ENCODE assay signal across 23 cellular contexts in the genomic region with DNA sequence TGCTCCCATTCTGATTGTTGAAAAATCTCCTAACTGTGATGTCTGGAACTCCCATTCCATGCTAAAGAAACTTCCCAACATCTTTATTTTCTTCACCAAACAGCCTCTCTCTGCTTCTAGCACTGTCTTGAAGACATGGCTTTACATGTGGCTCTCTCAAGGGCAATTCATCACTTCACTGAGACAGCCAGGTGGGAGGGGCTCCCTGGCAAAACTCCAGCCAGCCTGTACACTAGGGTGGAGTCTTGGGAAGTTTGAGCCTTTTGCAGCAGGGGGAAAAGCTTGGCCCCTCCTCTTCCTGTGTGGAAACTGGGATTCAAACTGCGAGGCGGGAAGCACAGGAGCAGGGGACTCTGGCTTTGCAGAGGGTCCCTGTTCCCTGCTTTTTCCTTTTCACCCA.
"Had no signal": no experiment of that assay in that cellular context is flagged by ENCODE, and none has a peak within 500 bp of the region (broad histone marks: within the 10 kb centered on the region; RNA-seq: fewer than 3 reads in every experiment).

No MANE protein-coding gene starts in this region.

- H3K4me3 Mint-ChIP-seq: activated naive CD8-positive, alpha-beta T cell treated with anti-CD3 and anti-CD28 coated beads for 36 hours; natural killer cell treated with Interleukin-12 subunit alpha and Interleukin-12 subunit beta and Interleukin-15 and Interleukin-18, amount 100 ng/mL, for 72 hours had no signal

- H3K27ac ChIP-seq: body of pancreas, left lung, skin epidermis, tibial nerve, vagina had no signal

- DNase-seq: activated CD4-positive, alpha-beta T cell treated with anti-CD3 and anti-CD28 coated beads, Interleukin-2, amount 50 U/mL, for 1 hour; activated CD4-positive, CD25-positive, alpha-beta regulatory T cell; activated CD8-positive, alpha-beta memory T cell treated with anti-CD3 and anti-CD28 coated beads for 24 hours; activated naive CD8-positive, alpha-beta T cell treated with anti-CD3 and anti-CD28 coated beads for 36 hours; amygdala; body of pancreas; effector CD8-positive, alpha-beta T cell; head of caudate nucleus; left lung; mesendoderm; occipital lobe; stimulated activated CD4-positive, alpha-beta T cell treated with anti-CD3 and anti-CD28 coated beads, Interleukin-4, amount 100 ng/mL, for 4 hours; stimulated activated CD8-positive, alpha-beta memory T cell treated with anti-CD3 and anti-CD28 coated beads, Interleukin-4, amount 100 ng/mL, for 48 hours; stimulated activated naive CD4-positive, alpha-beta T cell treated with Interleukin-2 at 50 U/mL for 16 hours; substantia nigra had no signal

- H3K4me3 ChIP-seq: body of pancreas, left lung, skin epidermis, tibial nerve, vagina had no signal

- H3K36me3 ChIP-seq: left lung, tibial nerve, vagina had no signal

- ATAC-seq: body of pancreas, left lung had no signal

- H3K4me1 ChIP-seq: body of pancreas had no signal

- H3K9me3 Mint-ChIP-seq: natural killer cell treated with Interleukin-12 subunit alpha and Interleukin-12 subunit beta and Interleukin-15 and Interleukin-18, amount 100 ng/mL, for 72 hours had no signal

- H3K27me3 ChIP-seq: body of pancreas, left lung, tibial nerve, vagina had no signal

- H3K4me1 Mint-ChIP-seq: activated naive CD8-positive, alpha-beta T cell treated with anti-CD3 and anti-CD28 coated beads for 36 hours had no signal

- H3K36me3 Mint-ChIP-seq: natural killer cell treated with Interleukin-12 subunit alpha and Interleukin-12 subunit beta and Interleukin-15 and Interleukin-18, amount 100 ng/mL, for 72 hours had no signal

- H3K9me3 ChIP-seq: body of pancreas had no signal

- FAIRE-seq: endothelial cell of umbilical vein, frontal cortex, islet of Langerhans, TTC549 had no signal

- H3K27ac Mint-ChIP-seq: activated naive CD8-positive, alpha-beta T cell treated with anti-CD3 and anti-CD28 coated beads for 36 hours; natural killer cell treated with Interleukin-12 subunit alpha and Interleukin-12 subunit beta and Interleukin-15 and Interleukin-18, amount 100 ng/mL, for 72 hours had no signal
